Comparison of ENCODE assay signal across 13 cellular contexts in genomic region chr17:67258836-67259468, GRCh38. TPM values are rescaled to one million over a fixed set of nuclear protein-coding genes. Genes with fewer than 3 reads are reported as not detected.
DNase-seq lines count a peak whose midpoint lies in the region; ATAC-seq, FAIRE-seq and TF ChIP-seq lines count a peak whose summit lies in the region.
"Had no signal": no experiment of that assay in that cellular context is flagged by ENCODE, and none has a peak within 500 bp of the region (broad histone marks: within the 10 kb centered on the region; RNA-seq: fewer than 3 reads in every experiment).

No MANE protein-coding gene starts in this region.

- H3K4me1 ChIP-seq in RWPE2 (ENCODE audit: insufficient read depth, poor library complexity, severe bottlenecking) (peaks cover 22% of the 10 kb centered on the region), K562 (replicated peaks in 1 of 2; ENCODE audit: control insufficient read depth in 2 of 2, insufficient read depth in 2 of 2, low read length in 2 of 2) (peaks cover 0 to 4% of the 10 kb centered on the region in 2 experiments; a peak in 3 of 5 replicates), spleen (peaks cover 12 to 56% (median 36%) of the 10 kb centered on the region in 6 donors), foreskin keratinocyte (peaks cover under 1% of the 10 kb centered on the region)

- no peaks in the 10 kb centered on the region for H3K9me3 ChIP-seq in RWPE2 (ENCODE audit: severe bottlenecking)
- H3K9me3 ChIP-seq in K562 (replicated peaks; ENCODE audit: control insufficient read depth, insufficient read depth, low read depth, low read length), result no peaks in the 10 kb centered on the region
- H3K9me3 ChIP-seq in spleen, result peaks cover 0 to 8% (median 0%) of the 10 kb centered on the region in 8 donors
- H3K9me3 ChIP-seq: lower lobe of right lung had no signal

- BruUV-seq in K562 (replicated peaks; lab: Mats Ljungman, UMichigan), result no TSS peak

- H3K4me2 ChIP-seq in K562 (ENCODE audit: insufficient read depth, low read length), result no peak overlapping the region

- no peak for TF ChIP-seq EP300 in K562 (IDR thresholded peaks at IDR 0.05; ENCODE audit: low read length)

- H3K79me2 ChIP-seq in K562 (ENCODE audit: control insufficient read depth, insufficient read depth, low read length), result no peaks in the 10 kb centered on the region

- H3K27me3 ChIP-seq in RWPE2 (ENCODE audit: insufficient read depth, poor library complexity, severe bottlenecking), result no peaks in the 10 kb centered on the region
- H3K27me3 ChIP-seq in K562 (ENCODE audit: control insufficient read depth in 2 of 2, insufficient read depth in 2 of 2, low read length in 2 of 2), result no peaks in the 10 kb centered on the region
- no peaks in the 10 kb centered on the region for H3K27me3 ChIP-seq in spleen (replicated peaks in 1 of 7)
- no peaks in the 10 kb centered on the region for H3K27me3 ChIP-seq in foreskin keratinocyte

- intact Hi-C loops in K562 (cut with micrococcal nuclease) (no loop called here), spleen (cut with DNase I; ENCODE audit: low total_unique reads) (no loop called here)

- H3K4me3 ChIP-seq in RWPE2 (ENCODE audit: severe bottlenecking) (no peak overlapping the region), K562 (no peak overlapping the region), spleen (peak overlapping the region in 1 of 8 donors; percentile 41)
- H3K4me3 ChIP-seq: lower lobe of right lung had no signal

- no peak for ATAC-seq in RWPE2 (ENCODE audit: low read depth)
- ATAC-seq in K562, result no peak
- no peak for ATAC-seq in foreskin keratinocyte
- ATAC-seq in GM21737 (IDR thresholded peaks at IDR 0.05; ENCODE audit: unreplicated experiment), result no peak

- CTCF ChIA-PET in K562 (lab: Yijun Ruan, JAX; ENCODE audit: low intra/inter-chr PET ratio), result no interaction called here

- H4K20me1 ChIP-seq in K562 (replicated peaks; ENCODE audit: control insufficient read depth, insufficient read depth, low read length), result no peaks in the 10 kb centered on the region

- in situ Hi-C loops in K562 (cut with MboI), result no loop called here

- no peak overlapping the region for H3K9ac ChIP-seq in K562 (ENCODE audit: insufficient read depth in 1 of 2, low read depth in 2 of 2, low read length in 2 of 2)

- no peak for FAIRE-seq in K562 (lab: Jason Lieb, UNC)
- FAIRE-seq: GM19239, TTC549 had no signal

- H3K9me1 ChIP-seq in K562 (ENCODE audit: control insufficient read depth, insufficient read depth, low read length), result no peaks in the 10 kb centered on the region

- no peak for TF ChIP-seq RAD21 in K562 (CRISPR knock-in tag; conservative IDR thresholded peaks at IDR 0.05 in 1 of 2, IDR thresholded peaks at IDR 0.05 in 1 of 2)

- no peak for TF ChIP-seq CTCF in RWPE2 (IDR thresholded peaks at IDR 0.05; ENCODE audit: poor library complexity, severe bottlenecking)
- no peak for TF ChIP-seq CTCF in K562 (IDR thresholded peaks at IDR 0.05 in 2 of 3, conservative IDR thresholded peaks at IDR 0.05 in 1 of 3; ENCODE audit: insufficient read depth in 2 of 3, low read depth in 1 of 3, low read length in 3 of 3)
- no peak for TF ChIP-seq CTCF in spleen (IDR thresholded peaks at IDR 0.05 in 8 of 11, conservative IDR thresholded peaks at IDR 0.05 in 3 of 11)
- TF ChIP-seq CTCF in foreskin keratinocyte (conservative IDR thresholded peaks at IDR 0.05), result no peak

- peak overlapping the region; percentile 89 for H3K27ac ChIP-seq in RWPE2 (ENCODE audit: poor library complexity, severe bottlenecking)
- H3K27ac ChIP-seq in K562 (ENCODE audit: extremely low read depth, low read depth, low read length), result no peak overlapping the region
- peak overlapping the region in 7 of 8 donors; percentile 32 to 83 (median 77) for H3K27ac ChIP-seq in spleen
- no peak overlapping the region for H3K27ac ChIP-seq in foreskin keratinocyte
- H3K27ac ChIP-seq: 22Rv1 had no signal

- POLR2A ChIA-PET in K562 (lab: Yijun Ruan, JAX), result no interaction called here

- H2AFZ ChIP-seq in K562 (ENCODE audit: low read depth, low read length), result 0 out of 2 replicates have a peak overlapping the region, but pooled peaks have one; percentile 27

- H3K36me3 ChIP-seq in RWPE2 (ENCODE audit: low read depth) (no peaks in the 10 kb centered on the region), K562 (ENCODE audit: control insufficient read depth, insufficient read depth, low read length) (no peaks in the 10 kb centered on the region), spleen (no peaks in the 10 kb centered on the region)
- H3K36me3 ChIP-seq: lower lobe of right lung had no signal

- peak; percentile 59 for DNase-seq in NK-92 treated with Interleukin-12 subunit alpha and Interleukin-12 subunit beta, amount 100 ng/mL, for 24 hours (lab: John Stamatoyannopoulos, UW)
- DNase-seq in NK-92 (lab: John Stamatoyannopoulos, UW; ENCODE audit: unreplicated experiment) (no peak), RWPE2 (ENCODE audit: low spot score) (no peak), K562 (ENCODE audit: extremely low read depth in 1 of 4, low spot score in 3 of 4) (no peak), spleen (no peak), foreskin keratinocyte (no peak), OCI-M1 (lab: John Stamatoyannopoulos, UW) (no peak)
- DNase-seq: lower lobe of right lung, substantia nigra had no signal

- no peak for TF ChIP-seq POLR2A in K562 (conservative IDR thresholded peaks at IDR 0.05)
- no peak for TF ChIP-seq POLR2A in spleen (IDR thresholded peaks at IDR 0.05)

- WGBS in K562 (ENCODE audit: insufficient coverage, low coverage, missing lambda C conversion rate), result 53% methylated on average over 11 of the region's 11 CpGs
- 49 to 57% (median 54%) methylated on average over 11 of the region's 11 CpGs for WGBS in spleen, 5 donors

TF ChIP-seq in K562, 482 proteins besides CTCF, POLR2A, EP300 and RAD21:
- TF ChIP-seq RCOR1 (IDR thresholded peaks at IDR 0.05; ENCODE audit: borderline replicate concordance in 1 of 2, low read depth in 2 of 2, low read length in 2 of 2) (no peak), HNRNPL (IDR thresholded peaks at IDR 0.05; ENCODE audit: low read depth, low read length) (no peak), SRF (CRISPR knock-in tag; IDR thresholded peaks at IDR 0.05) (no peak), EZH2 (IDR thresholded peaks at IDR 0.05; ENCODE audit: borderline replicate concordance, low read depth, low read length) (no peak), ARID1B (IDR thresholded peaks at IDR 0.05) (no peak), CSDE1 (IDR thresholded peaks at IDR 0.05) (no peak), KLF1 (tag; IDR thresholded peaks at IDR 0.05) (no peak), GMEB1 (CRISPR knock-in tag; IDR thresholded peaks at IDR 0.05) (no peak), NFYB (IDR thresholded peaks at IDR 0.05; ENCODE audit: extremely low read depth, insufficient read length) (no peak), ZNF140 (CRISPR knock-in tag; IDR thresholded peaks at IDR 0.05) (no peak), SMAD3 (CRISPR knock-in tag; conservative IDR thresholded peaks at IDR 0.05) (no peak), ESRRB (CRISPR knock-in tag; IDR thresholded peaks at IDR 0.05; ENCODE audit: borderline replicate concordance) (no peak)

RNA-seq across cellular contexts. Expression of gene HELZ, which starts 14.0 kb away (rescaled TPM):
- 122 and 381 TPM in 2 replicates for total RNA-seq in K562 (2011; cell fraction: chromatin; rRNA removed; ENCODE audit: low replicate concordance)
- 40.2 and 76.2 TPM in 2 replicates for total RNA-seq in K562 (2011; cell fraction: nucleolus; rRNA removed)
- total RNA-seq in K562 (2011; cell fraction: nucleoplasm; rRNA removed), result 95.5 and 139 TPM in 2 replicates
- total RNA-seq in K562 (2014; rRNA removed) (12.9 and 18.6 TPM in 2 replicates), K562 (2014; rRNA removed; fragmentation: Illumina TruSeq; extraction: Trizol) (34.2 and 39.6 TPM in 2 replicates), K562 (2015; rRNA removed; fragmentation: Illumina TruSeq; extraction: Trizol) (24.0 and 25.1 TPM in 2 replicates), K562 (2021) (39.8 TPM in 2 replicates), spleen (100 to 1,000 TPM in 2 of 7 donors, 10 to 100 TPM in 5; 74.2 to 154 (median 92.6) TPM), foreskin keratinocyte (25.5 and 30.2 TPM in 2 replicates)
- polyA plus RNA-seq in K562 (2011; rRNA removed) (23.7 and 25.4 TPM in 2 replicates), K562 (2014; fragmentation: Illumina TruSeq; extraction: Trizol) (13.4 and 17.3 TPM in 2 replicates), K562 (2014; fragmentation: Nextera tagmentation; extraction: Ambion mirVana) (10 to 100 TPM in 1 of 2 experiments, 1 to 10 TPM in 1; 5.2 to 11.3 TPM), K562 (2014; rRNA removed) (7.7 and 8.9 TPM in 2 replicates), spleen (1 to 10 TPM; 2.5 to 4.2 (median 2.8) TPM), foreskin keratinocyte (2.1 and 2.3 TPM in 2 replicates)
- polyA plus RNA-seq in K562 (2011; cell fraction: cytosol; rRNA removed), result 8.3 and 13.5 TPM in 2 replicates
- 21.2 and 23.2 TPM in 2 replicates for polyA plus RNA-seq in K562 (2011; cell fraction: nucleus; rRNA removed)
- polyA plus RNA-seq in K562 (2012), result 5.8 and 15.1 TPM in 2 replicates
- 140 and 161 TPM in 2 replicates for polyA minus RNA-seq in K562 (2011; rRNA and poly(A)+ RNA removed)
- 43.3 and 44.0 TPM in 2 replicates for polyA minus RNA-seq in K562 (2011; cell fraction: cytosol; rRNA and poly(A)+ RNA removed)
- polyA minus RNA-seq in K562 (2011; cell fraction: nucleus; rRNA and poly(A)+ RNA removed), result 48.1 and 120 TPM in 2 replicates

Comparison
In these comparisons a context has a peak if more than half of its experiments do, and no peak if none do; other contexts are left out.
1. H3K27ac ChIP-seq: peak in RWPE2 (single experiment) and spleen (7 of 8); none in K562 (single experiment) and foreskin keratinocyte (single experiment).